In genomic region chr7:69967699-69968450, GRCh38 we compare ENCODE assay signal across 14 cellular contexts.
DNase-seq lines count a peak whose midpoint lies in the region; ATAC-seq and TF ChIP-seq lines count a peak whose summit lies in the region.
"Had no signal": no experiment of that assay in that cellular context is flagged by ENCODE, and none has a peak within 500 bp of the region (broad histone marks: within the 10 kb centered on the region; RNA-seq: fewer than 3 reads in every experiment).

No MANE protein-coding gene starts in this region.

- H3K27me3 ChIP-seq in fibroblast of lung (ENCODE audit: control insufficient read depth, insufficient read depth, low read length) = no peaks in the 10 kb centered on the region

- POLR2A ChIA-PET in activated CD4-positive, alpha-beta T cell treated with anti-CD3 and anti-CD28 coated beads, Interleukin-2, amount 10 ng/mL, durations not matched to agents 7 days and 5 days (lab: Charles Lee) = no interaction called here

- no peaks in the 10 kb centered on the region for H3K36me3 ChIP-seq in fibroblast of lung (ENCODE audit: control insufficient read depth, insufficient read depth, low read length)
- H3K36me3 ChIP-seq: MG63 had no signal

- no peak overlapping the region for H3K4me3 ChIP-seq in fibroblast of lung (replicated peaks in 1 of 4; ENCODE audit: control extremely low read depth in 1 of 4, insufficient read depth in 1 of 4, low read depth in 3 of 4, low read length in 4 of 4)
- H3K4me3 ChIP-seq: lung, MG63 had no signal

- H2AFZ ChIP-seq in fibroblast of lung (ENCODE audit: low read length) = no peak overlapping the region

- H3K27ac ChIP-seq in fibroblast of lung (ENCODE audit: insufficient read depth, low read length) = no peak overlapping the region

- CTCF ChIA-PET in activated CD4-positive, alpha-beta T cell treated with anti-CD3 and anti-CD28 coated beads, Interleukin-2, amount 10 ng/mL, durations not matched to agents 7 days and 5 days (lab: Charles Lee) = no interaction called here

- peak; percentile 63 for ATAC-seq in GM18519 (IDR thresholded peaks at IDR 0.05; ENCODE audit: low FRiP score, unreplicated experiment)
- peak; percentile 63 for ATAC-seq in HG03378 (IDR thresholded peaks at IDR 0.05; ENCODE audit: unreplicated experiment)
- no peak for ATAC-seq in HG03280 (IDR thresholded peaks at IDR 0.05; ENCODE audit: unreplicated experiment)

- peaks cover 3% of the 10 kb centered on the region for H3K27me3 Mint-ChIP-seq in nephron progenitor cell (ENCODE audit: low read depth, poor library complexity)
- H3K27me3 Mint-ChIP-seq in activated CD4-positive, alpha-beta T cell treated with anti-CD3 and anti-CD28 coated beads, Interleukin-2, amount 10 ng/mL, durations not matched to agents 7 days and 5 days = peaks cover 9% of the 10 kb centered on the region

- no peaks in the 10 kb centered on the region for H3K9me3 ChIP-seq in fibroblast of lung (ENCODE audit: control insufficient read depth, insufficient read depth, low read depth, low read length)
- H3K9me3 ChIP-seq: MG63 had no signal

- no peak overlapping the region for H3K9ac ChIP-seq in fibroblast of lung (ENCODE audit: insufficient read depth, low read length)

- peak overlapping the region; percentile 55 for H3K4me3 Mint-ChIP-seq in nephron progenitor cell
- no peak overlapping the region for H3K4me3 Mint-ChIP-seq in activated CD4-positive, alpha-beta T cell treated with anti-CD3 and anti-CD28 coated beads, Interleukin-2, amount 10 ng/mL, durations not matched to agents 7 days and 5 days
- H3K4me3 Mint-ChIP-seq: CD14-positive monocyte had no signal

- no peaks in the 10 kb centered on the region for H3K79me2 ChIP-seq in fibroblast of lung (ENCODE audit: control insufficient read depth, insufficient read depth, low read length)

- no peak for TF ChIP-seq CTCF in fibroblast of lung (conservative IDR thresholded peaks at IDR 0.05 in 1 of 2, IDR thresholded peaks at IDR 0.05 in 1 of 2; ENCODE audit: low read depth in 1 of 2, low read length in 2 of 2)
- TF ChIP-seq CTCF in nephron progenitor cell (IDR thresholded peaks at IDR 0.05) = no peak

- H3K4me1 Mint-ChIP-seq in nephron progenitor cell = peaks cover 60% of the 10 kb centered on the region
- H3K4me1 Mint-ChIP-seq in activated CD4-positive, alpha-beta T cell treated with anti-CD3 and anti-CD28 coated beads, Interleukin-2, amount 10 ng/mL, durations not matched to agents 7 days and 5 days = no peaks in the 10 kb centered on the region

- no peaks in the 10 kb centered on the region for H3K4me1 ChIP-seq in fibroblast of lung (ENCODE audit: control insufficient read depth, extremely low read depth, insufficient read depth, low read length)

- no peaks in the 10 kb centered on the region for H3K36me3 Mint-ChIP-seq in nephron progenitor cell (ENCODE audit: low read depth)
- no peaks in the 10 kb centered on the region for H3K36me3 Mint-ChIP-seq in activated CD4-positive, alpha-beta T cell treated with anti-CD3 and anti-CD28 coated beads, Interleukin-2, amount 10 ng/mL, durations not matched to agents 7 days and 5 days (ENCODE audit: low read depth)
- H3K36me3 Mint-ChIP-seq: CD14-positive monocyte had no signal

- H4K20me1 ChIP-seq in fibroblast of lung (ENCODE audit: control insufficient read depth, extremely low read depth, insufficient read depth, low read length) = no peaks in the 10 kb centered on the region

- H3K4me2 ChIP-seq in fibroblast of lung (ENCODE audit: extremely low read depth, insufficient read depth, low read length) = no peak overlapping the region

- no peak overlapping the region for H3K27ac Mint-ChIP-seq in nephron progenitor cell
- H3K27ac Mint-ChIP-seq in activated CD4-positive, alpha-beta T cell treated with anti-CD3 and anti-CD28 coated beads, Interleukin-2, amount 10 ng/mL, durations not matched to agents 7 days and 5 days = no peak overlapping the region
- H3K27ac Mint-ChIP-seq: CD14-positive monocyte had no signal

- no peaks in the 10 kb centered on the region for H3K9me3 Mint-ChIP-seq in nephron progenitor cell
- no peaks in the 10 kb centered on the region for H3K9me3 Mint-ChIP-seq in activated CD4-positive, alpha-beta T cell treated with anti-CD3 and anti-CD28 coated beads, Interleukin-2, amount 10 ng/mL, durations not matched to agents 7 days and 5 days
- H3K9me3 Mint-ChIP-seq: CD14-positive monocyte had no signal

- DNase-seq in fibroblast of lung (ENCODE audit: low read depth in 2 of 2) (peak; percentile 2 to 8), nephron progenitor cell (peak; percentile 6), occipital lobe (lab: John Stamatoyannopoulos, UW) (no peak), putamen (ENCODE audit: low spot score) (no peak)
- DNase-seq in activated CD4-positive, alpha-beta T cell treated with anti-CD3 and anti-CD28 coated beads, Interleukin-2, amount 10 ng/mL, durations not matched to agents 7 days and 5 days = no peak
- DNase-seq: activated CD8-positive, alpha-beta memory T cell treated with anti-CD3 and anti-CD28 coated beads, Interleukin-2, amount 50 U/mL, for 4 hours; stimulated activated CD8-positive, alpha-beta memory T cell treated with anti-CD3 and anti-CD28 coated beads, Interleukin-4, amount 100 ng/mL, for 48 hours; T-helper 9 cell had no signal

Comparison
In these comparisons a context has a peak if more than half of its experiments do, and no peak if none do; other contexts are left out.
1. DNase-seq: peak in fibroblast of lung (2 of 2) and nephron progenitor cell (single experiment); none in occipital lobe (single experiment), putamen (single experiment) and activated CD4-positive, alpha-beta T cell treated with anti-CD3 and anti-CD28 coated beads, Interleukin-2, amount 10 ng/mL, durations not matched to agents 7 days and 5 days (single experiment).